Comparison of ENCODE assay signal across 9 cellular contexts in genomic region chr3:51099794-51100542, GRCh38.
DNase-seq lines count a peak whose midpoint lies in the region; ATAC-seq and TF ChIP-seq lines count a peak whose summit lies in the region.
"Had no signal": no experiment of that assay in that cellular context is flagged by ENCODE, and none has a peak within 500 bp of the region (broad histone marks: within the 10 kb centered on the region; RNA-seq: fewer than 3 reads in every experiment).

No MANE protein-coding gene starts in this region.

- POLR2A ChIA-PET in RWPE1 (lab: Yijun Ruan, JAX; ENCODE audit: low non-redundant PET): no interaction called here

- H2AFZ ChIP-seq in neural cell (ENCODE audit: low read depth, low read length): no peak overlapping the region

- H3K27me3 Mint-ChIP-seq in natural killer cell treated with Interleukin-12 subunit alpha and Interleukin-12 subunit beta and Interleukin-15 and Interleukin-18, amount 100 ng/mL, for 72 hours: no peaks in the 10 kb centered on the region
- peaks cover 6% of the 10 kb centered on the region for H3K27me3 Mint-ChIP-seq in T-helper 17 cell

- H3K4me1 Mint-ChIP-seq in natural killer cell treated with Interleukin-12 subunit alpha and Interleukin-12 subunit beta and Interleukin-15 and Interleukin-18, amount 100 ng/mL, for 72 hours (ENCODE audit: low read depth in 2 of 2): peaks cover 0 to 10% of the 10 kb centered on the region in 2 donors
- peaks cover 9% of the 10 kb centered on the region for H3K4me1 Mint-ChIP-seq in T-helper 17 cell

- no peaks in the 10 kb centered on the region for H3K9me2 ChIP-seq in neural cell (ENCODE audit: insufficient read depth, low read length)

- CTCF ChIA-PET in RWPE1 (lab: Yijun Ruan, JAX): interaction anchor here (0.5 to 1.3 kb wide), 6 partner anchors 8 to 939 kb away, joined by 3 to 5 read pairs (median 3); no protein-coding TSS in a partner anchor

- H3K36me3 ChIP-seq in neural cell (ENCODE audit: insufficient read depth, low read length): no peaks in the 10 kb centered on the region
- H3K36me3 ChIP-seq: BLaER1 treated with 17β-estradiol and CSF1 and Interleukin-3, amounts not matched to agents 10 nM and 100 nM had no signal

- H3K4me2 ChIP-seq in neural cell (ENCODE audit: low read length): no peak overlapping the region
- H3K4me2 ChIP-seq: BLaER1 treated with 17β-estradiol and CSF1 and Interleukin-3, amounts not matched to agents 10 nM and 100 nM had no signal

- DNase-seq in NCI-H1105 treated with DMSO at 0.1 percent for 48 hours (lab: John Stamatoyannopoulos, UW) (peak; percentile 43), NCI-H1105 (lab: John Stamatoyannopoulos, UW) (no peak), HK-2 (ENCODE audit: unreplicated experiment) (peak; percentile 25), RWPE1 (ENCODE audit: low spot score) (peak; percentile 26), epithelial cell of proximal tubule (ENCODE audit: low read depth) (no peak), T-helper 17 cell (no peak)
- DNase-seq in natural killer cell treated with Interleukin-12 subunit alpha and Interleukin-12 subunit beta and Interleukin-15 and Interleukin-18, amount 100 ng/mL, for 72 hours (ENCODE audit: low spot score): no peak

- H3K27ac Mint-ChIP-seq in natural killer cell treated with Interleukin-12 subunit alpha and Interleukin-12 subunit beta and Interleukin-15 and Interleukin-18, amount 100 ng/mL, for 72 hours: peak overlapping the region in 1 of 2 donors; percentile 42
- no peak overlapping the region for H3K27ac Mint-ChIP-seq in T-helper 17 cell

- H3K9ac ChIP-seq in neural cell (ENCODE audit: low read length): no peak overlapping the region
- H3K9ac ChIP-seq: BLaER1 treated with 17β-estradiol and CSF1 and Interleukin-3, amounts not matched to agents 10 nM and 100 nM had no signal

- H3K79me2 ChIP-seq in neural cell (replicated peaks; ENCODE audit: insufficient read depth, low read length): no peaks in the 10 kb centered on the region

- H3K9me3 ChIP-seq in neural cell (ENCODE audit: low read length) (no peaks in the 10 kb centered on the region), T-helper 17 cell (ENCODE audit: control insufficient read depth, low read length, poor library complexity, severe bottlenecking) (no peaks in the 10 kb centered on the region)
- H3K9me3 ChIP-seq: BLaER1 treated with 17β-estradiol and CSF1 and Interleukin-3, amounts not matched to agents 10 nM and 100 nM had no signal

- no peaks in the 10 kb centered on the region for H3K27me3 ChIP-seq in neural cell (ENCODE audit: insufficient read depth, low read depth, low read length)
- H3K27me3 ChIP-seq: BLaER1 treated with 17β-estradiol and CSF1 and Interleukin-3, amounts not matched to agents 10 nM and 100 nM had no signal

- H3K36me3 Mint-ChIP-seq in natural killer cell treated with Interleukin-12 subunit alpha and Interleukin-12 subunit beta and Interleukin-15 and Interleukin-18, amount 100 ng/mL, for 72 hours: peaks cover 9% of the 10 kb centered on the region
- H3K36me3 Mint-ChIP-seq in T-helper 17 cell (ENCODE audit: low read depth): peaks cover 2% of the 10 kb centered on the region

- peaks cover 2% of the 10 kb centered on the region for H3K9me3 Mint-ChIP-seq in natural killer cell treated with Interleukin-12 subunit alpha and Interleukin-12 subunit beta and Interleukin-15 and Interleukin-18, amount 100 ng/mL, for 72 hours

- TF ChIP-seq EP300 in neural cell (conservative IDR thresholded peaks at IDR 0.05; ENCODE audit: poor library complexity, severe bottlenecking): no peak

- H3K4me3 Mint-ChIP-seq in natural killer cell treated with Interleukin-12 subunit alpha and Interleukin-12 subunit beta and Interleukin-15 and Interleukin-18, amount 100 ng/mL, for 72 hours: no peak overlapping the region
- no peak overlapping the region for H3K4me3 Mint-ChIP-seq in T-helper 17 cell

- H3K4me3 ChIP-seq in epithelial cell of proximal tubule (ENCODE audit: low read depth, low read length) (no peak overlapping the region), neural cell (ENCODE audit: low read length) (no peak overlapping the region)
- H3K4me3 ChIP-seq: BLaER1 treated with 17β-estradiol and CSF1 and Interleukin-3, amounts not matched to agents 10 nM and 100 nM had no signal

- no peaks in the 10 kb centered on the region for H4K20me1 ChIP-seq in neural cell (ENCODE audit: insufficient read depth)
- H4K20me1 ChIP-seq: BLaER1 treated with 17β-estradiol and CSF1 and Interleukin-3, amounts not matched to agents 10 nM and 100 nM had no signal

- no peak overlapping the region for H3K27ac ChIP-seq in RWPE1
- H3K27ac ChIP-seq in neural cell (ENCODE audit: low read length): no peak overlapping the region
- H3K27ac ChIP-seq: BLaER1 treated with 17β-estradiol and CSF1 and Interleukin-3, amounts not matched to agents 10 nM and 100 nM had no signal

- ATAC-seq in natural killer cell treated with Interleukin-12 subunit alpha and Interleukin-12 subunit beta and Interleukin-15 and Interleukin-18, amount 100 ng/mL, for 72 hours: no peak
- no peak for ATAC-seq in T-helper 17 cell

- H3F3A ChIP-seq in neural cell (ENCODE audit: insufficient read depth, low read length, poor library complexity, severe bottlenecking): no peaks in the 10 kb centered on the region

- no peak for TF ChIP-seq RAD21 in neural cell (conservative IDR thresholded peaks at IDR 0.05)

- peak; percentile 67 for TF ChIP-seq CTCF in RWPE1 (conservative IDR thresholded peaks at IDR 0.05; ENCODE audit: low read depth)
- peak; percentile 97 for TF ChIP-seq CTCF in epithelial cell of proximal tubule (conservative IDR thresholded peaks at IDR 0.05; ENCODE audit: low read depth, low read length)
- peak; percentile 36 for TF ChIP-seq CTCF in neural cell (IDR thresholded peaks at IDR 0.05; ENCODE audit: poor library complexity, severe bottlenecking)

TF ChIP-seq in neural cell, 6 proteins besides CTCF, POLR2A, EP300 and RAD21:
- TF ChIP-seq SMC3 (conservative IDR thresholded peaks at IDR 0.05; ENCODE audit: poor library complexity): no peak
- no peak for TF ChIP-seq MXI1 (conservative IDR thresholded peaks at IDR 0.05; ENCODE audit: poor library complexity, severe bottlenecking)
- TF ChIP-seq EZH2 (IDR thresholded peaks at IDR 0.05; ENCODE audit: borderline replicate concordance, insufficient read depth, low read length, poor library complexity, severe bottlenecking): no peak
- TF ChIP-seq, protein P1, sequence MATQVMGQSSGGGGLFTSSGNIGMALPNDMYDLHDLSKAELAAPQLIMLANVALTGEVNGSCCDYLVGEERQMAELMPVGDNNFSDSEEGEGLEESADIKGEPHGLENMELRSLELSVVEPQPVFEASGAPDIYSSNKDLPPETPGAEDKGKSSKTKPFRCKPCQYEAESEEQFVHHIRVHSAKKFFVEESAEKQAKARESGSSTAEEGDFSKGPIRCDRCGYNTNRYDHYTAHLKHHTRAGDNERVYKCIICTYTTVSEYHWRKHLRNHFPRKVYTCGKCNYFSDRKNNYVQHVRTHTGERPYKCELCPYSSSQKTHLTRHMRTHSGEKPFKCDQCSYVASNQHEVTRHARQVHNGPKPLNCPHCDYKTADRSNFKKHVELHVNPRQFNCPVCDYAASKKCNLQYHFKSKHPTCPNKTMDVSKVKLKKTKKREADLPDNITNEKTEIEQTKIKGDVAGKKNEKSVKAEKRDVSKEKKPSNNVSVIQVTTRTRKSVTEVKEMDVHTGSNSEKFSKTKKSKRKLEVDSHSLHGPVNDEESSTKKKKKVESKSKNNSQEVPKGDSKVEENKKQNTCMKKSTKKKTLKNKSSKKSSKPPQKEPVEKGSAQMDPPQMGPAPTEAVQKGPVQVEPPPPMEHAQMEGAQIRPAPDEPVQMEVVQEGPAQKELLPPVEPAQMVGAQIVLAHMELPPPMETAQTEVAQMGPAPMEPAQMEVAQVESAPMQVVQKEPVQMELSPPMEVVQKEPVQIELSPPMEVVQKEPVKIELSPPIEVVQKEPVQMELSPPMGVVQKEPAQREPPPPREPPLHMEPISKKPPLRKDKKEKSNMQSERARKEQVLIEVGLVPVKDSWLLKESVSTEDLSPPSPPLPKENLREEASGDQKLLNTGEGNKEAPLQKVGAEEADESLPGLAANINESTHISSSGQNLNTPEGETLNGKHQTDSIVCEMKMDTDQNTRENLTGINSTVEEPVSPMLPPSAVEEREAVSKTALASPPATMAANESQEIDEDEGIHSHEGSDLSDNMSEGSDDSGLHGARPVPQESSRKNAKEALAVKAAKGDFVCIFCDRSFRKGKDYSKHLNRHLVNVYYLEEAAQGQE (IDR thresholded peaks at IDR 0.05; ENCODE audit: borderline replicate concordance): no peak
- TF ChIP-seq POLR2AphosphoS5 (IDR thresholded peaks at IDR 0.05): no peak
TF ChIP-seq in neural cell: peak in this region for 0.

Comparison
In these comparisons a context has a peak if more than half of its experiments do, and no peak if none do; other contexts are left out.
1. DNase-seq: peak in NCI-H1105 treated with DMSO at 0.1 percent for 48 hours (single experiment), HK-2 (single experiment) and RWPE1 (single experiment); none in NCI-H1105 (single experiment), epithelial cell of proximal tubule (single experiment), natural killer cell treated with Interleukin-12 subunit alpha and Interleukin-12 subunit beta and Interleukin-15 and Interleukin-18, amount 100 ng/mL, for 72 hours (single experiment) and T-helper 17 cell (0 of 3).
2. CTCF ChIP-seq: peak in every context shown above with its lines; median percentile 97 in epithelial cell of proximal tubule; 67 in RWPE1; 36 in neural cell.